ENCODE assay signal across 36 cellular contexts in genomic region chr16:13154799-13155198, GRCh38.
"Had no signal": no experiment of that assay in that cellular context is flagged by ENCODE, and none has a peak within 500 bp of the region (broad histone marks: within the 10 kb centered on the region; RNA-seq: fewer than 3 reads in every experiment).

No MANE protein-coding gene starts in this region.

- H3K36me3 ChIP-seq: Peyer's patch had no signal

- H3K36me3 Mint-ChIP-seq: activated CD4-positive, alpha-beta memory T cell treated with anti-CD3 and anti-CD28 coated beads for 36 hours; activated naive CD4-positive, alpha-beta T cell treated with anti-CD3 and anti-CD28 coated beads, Interleukin-2, amount 50 U/mL, for 24 hours; activated naive CD8-positive, alpha-beta T cell treated with anti-CD3 and anti-CD28 coated beads, Interleukin-2, amount 10 ng/mL, durations not matched to agents 7 days and 5 days had no signal

- H3K27me3 ChIP-seq: body of pancreas, Peyer's patch had no signal

- H3K4me2 ChIP-seq: KMS-11 had no signal

- DNase-seq: activated B cell treated with CpG ODN at 0.5 μM for 24 hours; activated CD4-positive, alpha-beta memory T cell treated with anti-CD3 and anti-CD28 coated beads for 36 hours; activated CD4-positive, alpha-beta T cell treated with anti-CD3 and anti-CD28 coated beads for 4 hours; activated CD4-positive, alpha-beta T cell treated with anti-CD3 and anti-CD28 coated beads, Interleukin-2, amount 50 U/mL, for 1 hour; activated CD4-positive, CD25-positive, alpha-beta regulatory T cell treated with anti-CD3 and anti-CD28 coated beads, Interleukin-2, amount 50 U/mL, for 72 hours; activated effector memory CD4-positive, alpha-beta T cell treated with anti-CD3 and anti-CD28 coated beads, Interleukin-2, amount 50 U/mL, for 16 hours; activated naive CD4-positive, alpha-beta T cell; activated naive CD8-positive, alpha-beta T cell treated with anti-CD3 and anti-CD28 coated beads, Interleukin-2, amount 10 ng/mL, durations not matched to agents 7 days and 5 days; activated T-cell treated with anti-CD3 and anti-CD28 coated beads, Interleukin-2, amount 50 U/mL, for 1 hour; activated T-cell treated with anti-CD3 and anti-CD28 coated beads, Interleukin-2, amount 50 U/mL, for 72 hours; body of pancreas; caudate nucleus; NCI-H1092 treated with DMSO at 0.1 percent for 48 hours; NCI-H1417; NCI-H146; NCI-H187; NCI-H2029 treated with DMSO at 0.1 percent for 48 hours; NCI-H2107; NCI-H2171; NCI-H510A; NCI-H526; NCI-H748 treated with DMSO at 0.1 percent for 48 hours; NK-92 treated with Interleukin-12 subunit alpha and Interleukin-12 subunit beta, amount 100 ng/mL, for 24 hours; PC-3; Peyer's patch; Right ventricle myocardium superior; SW 1271; T-helper 1 cell; T-helper 2 cell; T-helper 9 cell had no signal

- H3K27ac ChIP-seq: body of pancreas, KMS-11, Peyer's patch, VCaP had no signal

- H3K4me1 Mint-ChIP-seq: activated B cell treated with CpG ODN at 0.5 μM for 24 hours; activated naive CD4-positive, alpha-beta T cell treated with anti-CD3 and anti-CD28 coated beads, Interleukin-2, amount 50 U/mL, for 24 hours; activated naive CD8-positive, alpha-beta T cell treated with anti-CD3 and anti-CD28 coated beads, Interleukin-2, amount 10 ng/mL, durations not matched to agents 7 days and 5 days; activated T-helper 17 cell treated with anti-CD3 and anti-CD28 coated beads, Interleukin-2, amount 50 U/mL, for 72 hours had no signal

- H3K9ac ChIP-seq: KMS-11 had no signal

- H3K4me3 ChIP-seq: body of pancreas, Peyer's patch had no signal

- H3K9me3 ChIP-seq: body of pancreas, Peyer's patch had no signal

- H3K9me3 Mint-ChIP-seq: activated CD4-positive, alpha-beta memory T cell treated with anti-CD3 and anti-CD28 coated beads for 36 hours; activated naive CD4-positive, alpha-beta T cell treated with anti-CD3 and anti-CD28 coated beads, Interleukin-2, amount 50 U/mL, for 24 hours had no signal

- H3K4me3 Mint-ChIP-seq: activated B cell treated with CpG ODN at 0.5 μM for 24 hours; activated CD4-positive, alpha-beta memory T cell treated with anti-CD3 and anti-CD28 coated beads for 36 hours; activated naive CD4-positive, alpha-beta T cell treated with anti-CD3 and anti-CD28 coated beads, Interleukin-2, amount 50 U/mL, for 24 hours; activated naive CD8-positive, alpha-beta T cell treated with anti-CD3 and anti-CD28 coated beads, Interleukin-2, amount 10 ng/mL, durations not matched to agents 7 days and 5 days; activated T-cell treated with anti-CD3 and anti-CD28 coated beads, Interleukin-2, amount 50 U/mL, for 72 hours; activated T-helper 17 cell treated with anti-CD3 and anti-CD28 coated beads, Interleukin-2, amount 50 U/mL, for 72 hours had no signal

- FAIRE-seq: astrocyte, bronchial epithelial cell had no signal

- H3K4me1 ChIP-seq: body of pancreas, Peyer's patch had no signal

- H3K27ac Mint-ChIP-seq: activated B cell treated with CpG ODN at 0.5 μM for 24 hours; activated CD4-positive, alpha-beta memory T cell treated with anti-CD3 and anti-CD28 coated beads for 36 hours; activated naive CD4-positive, alpha-beta T cell treated with anti-CD3 and anti-CD28 coated beads, Interleukin-2, amount 50 U/mL, for 24 hours; activated naive CD8-positive, alpha-beta T cell treated with anti-CD3 and anti-CD28 coated beads, Interleukin-2, amount 10 ng/mL, durations not matched to agents 7 days and 5 days; activated T-cell treated with anti-CD3 and anti-CD28 coated beads, Interleukin-2, amount 50 U/mL, for 72 hours; activated T-helper 17 cell treated with anti-CD3 and anti-CD28 coated beads, Interleukin-2, amount 50 U/mL, for 72 hours had no signal

- H3K27me3 Mint-ChIP-seq: activated B cell treated with CpG ODN at 0.5 μM for 24 hours; activated CD4-positive, alpha-beta memory T cell treated with anti-CD3 and anti-CD28 coated beads for 36 hours; activated naive CD4-positive, alpha-beta T cell treated with anti-CD3 and anti-CD28 coated beads, Interleukin-2, amount 50 U/mL, for 24 hours; activated naive CD8-positive, alpha-beta T cell treated with anti-CD3 and anti-CD28 coated beads, Interleukin-2, amount 10 ng/mL, durations not matched to agents 7 days and 5 days had no signal
